In the genomic region with DNA sequence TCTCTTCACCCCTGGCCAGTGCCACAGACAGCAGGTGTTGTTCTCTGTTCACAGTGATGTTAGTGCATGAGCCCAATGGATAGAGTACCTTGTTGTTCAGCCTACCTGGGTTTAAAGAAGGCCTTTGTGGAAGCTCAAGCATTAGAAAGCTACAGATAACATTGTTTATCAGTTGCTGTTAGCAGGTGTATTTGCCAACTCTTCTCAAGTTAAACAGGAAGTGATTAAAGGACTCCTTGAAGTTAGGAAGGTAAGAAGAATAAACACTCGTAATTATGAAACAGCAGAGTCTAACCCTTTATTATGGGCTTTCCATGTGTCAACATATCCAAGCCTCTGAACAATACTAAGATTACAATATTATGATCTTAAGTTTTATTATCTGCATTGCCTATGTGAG, we compare ENCODE assay signal across 1 cellular context.
TF ChIP-seq lines count a peak whose summit lies in the region.

No MANE protein-coding gene starts in this region.

TF ChIP-seq in IMR-90, 13 proteins besides CTCF, POLR2A, EP300 and RAD21:
- TF ChIP-seq MAZ (IDR thresholded peaks at IDR 0.05; ENCODE audit: borderline replicate concordance, low read depth, low read length) (no peak), MXI1 (IDR thresholded peaks at IDR 0.05; ENCODE audit: borderline replicate concordance, low read depth, low read length) (no peak), MAFK (IDR thresholded peaks at IDR 0.05; ENCODE audit: low read depth, low read length) (no peak), CHD1 (IDR thresholded peaks at IDR 0.05; ENCODE audit: low read depth, low read length) (no peak), RCOR1 (IDR thresholded peaks at IDR 0.05; ENCODE audit: insufficient replicate concordance, low read length) (no peak), NFE2L2 (IDR thresholded peaks at IDR 0.05; ENCODE audit: low read depth, low read length) (no peak), RFX5 (IDR thresholded peaks at IDR 0.05; ENCODE audit: low read depth, low read length) (no peak), CEBPB (IDR thresholded peaks at IDR 0.05; ENCODE audit: low read depth, low read length) (no peak), BHLHE40 (IDR thresholded peaks at IDR 0.05; ENCODE audit: low read depth, low read length) (no peak), FOS (IDR thresholded peaks at IDR 0.05; ENCODE audit: low read depth, low read length) (no peak)
- TF ChIP-seq, protein P1, sequence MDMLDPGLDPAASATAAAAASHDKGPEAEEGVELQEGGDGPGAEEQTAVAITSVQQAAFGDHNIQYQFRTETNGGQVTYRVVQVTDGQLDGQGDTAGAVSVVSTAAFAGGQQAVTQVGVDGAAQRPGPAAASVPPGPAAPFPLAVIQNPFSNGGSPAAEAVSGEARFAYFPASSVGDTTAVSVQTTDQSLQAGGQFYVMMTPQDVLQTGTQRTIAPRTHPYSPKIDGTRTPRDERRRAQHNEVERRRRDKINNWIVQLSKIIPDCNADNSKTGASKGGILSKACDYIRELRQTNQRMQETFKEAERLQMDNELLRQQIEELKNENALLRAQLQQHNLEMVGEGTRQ (IDR thresholded peaks at IDR 0.05; ENCODE audit: low read depth, low read length), result no peak
